ENCODE assay signal across 15 cellular contexts in genomic region chr11:367956-368413, GRCh38. TPM values are rescaled to one million over a fixed set of nuclear protein-coding genes. Genes with fewer than 3 reads are reported as not detected.
A peak's percentile ranks its signal among the peaks of the same experiment; 100 is the strongest.
DNase-seq lines count a peak whose midpoint lies in the region; ATAC-seq and TF ChIP-seq lines count a peak whose summit lies in the region.
"Had no signal": no experiment of that assay in that cellular context is flagged by ENCODE, and none has a peak within 500 bp of the region (broad histone marks: within the 10 kb centered on the region; RNA-seq: fewer than 3 reads in every experiment).

No MANE protein-coding gene starts in this region.

- H3K4me3 Mint-ChIP-seq in activated CD4-positive, alpha-beta memory T cell treated with anti-CD3 and anti-CD28 coated beads for 36 hours: peak overlapping the region; percentile 65
- no peak overlapping the region for H3K4me3 Mint-ChIP-seq in activated CD4-positive, alpha-beta memory T cell treated with anti-CD3 and anti-CD28 coated beads, Interleukin-2, amount 10 ng/mL, durations not matched to agents 7 days and 5 days
- H3K4me3 Mint-ChIP-seq in endothelial cell (ENCODE audit: unreplicated experiment): peak overlapping the region; percentile 63
- H3K4me3 Mint-ChIP-seq: activated CD8-positive, alpha-beta memory T cell treated with anti-CD3 and anti-CD28 coated beads, Interleukin-2, amount 10 ng/mL, durations not matched to agents 7 days and 5 days had no signal

- peaks cover 36% of the 10 kb centered on the region for H3K27me3 Mint-ChIP-seq in activated CD4-positive, alpha-beta memory T cell treated with anti-CD3 and anti-CD28 coated beads for 36 hours
- H3K27me3 Mint-ChIP-seq in activated CD4-positive, alpha-beta memory T cell treated with anti-CD3 and anti-CD28 coated beads, Interleukin-2, amount 10 ng/mL, durations not matched to agents 7 days and 5 days: peaks cover 50% of the 10 kb centered on the region
- peaks cover 22% of the 10 kb centered on the region for H3K27me3 Mint-ChIP-seq in endothelial cell (ENCODE audit: unreplicated experiment)

- H3K9ac ChIP-seq in NT2/D1 (ENCODE audit: insufficient read length, low read depth): peak overlapping the region; percentile 70
- no peak overlapping the region for H3K9ac ChIP-seq in parathyroid adenoma

- H3K4me1 ChIP-seq in NT2/D1 (ENCODE audit: insufficient read depth, insufficient read length) (peaks cover 28% of the 10 kb centered on the region), parathyroid adenoma (no peaks in the 10 kb centered on the region)

- no peaks in the 10 kb centered on the region for H3K9me3 Mint-ChIP-seq in activated CD4-positive, alpha-beta memory T cell treated with anti-CD3 and anti-CD28 coated beads for 36 hours
- no peaks in the 10 kb centered on the region for H3K9me3 Mint-ChIP-seq in activated CD4-positive, alpha-beta memory T cell treated with anti-CD3 and anti-CD28 coated beads, Interleukin-2, amount 10 ng/mL, durations not matched to agents 7 days and 5 days
- no peaks in the 10 kb centered on the region for H3K9me3 Mint-ChIP-seq in endothelial cell (ENCODE audit: unreplicated experiment)

- DNase-seq in activated CD4-positive, alpha-beta memory T cell treated with anti-CD3 and anti-CD28 coated beads for 36 hours: no peak
- DNase-seq in activated CD4-positive, alpha-beta memory T cell treated with anti-CD3 and anti-CD28 coated beads, Interleukin-2, amount 10 ng/mL, durations not matched to agents 7 days and 5 days: no peak
- DNase-seq in NT2/D1 (ENCODE audit: low read depth, low spot score) (no peak), endothelial cell (ENCODE audit: low spot score) (no peak), NCI-H69 (lab: John Stamatoyannopoulos, UW) (no peak)
- DNase-seq in activated CD8-positive, alpha-beta memory T cell treated with anti-CD3 and anti-CD28 coated beads, Interleukin-2, amount 50 U/mL, for 48 hours: no peak
- DNase-seq: activated CD8-positive, alpha-beta memory T cell treated with anti-CD3 and anti-CD28 coated beads, Interleukin-2, amount 10 ng/mL, durations not matched to agents 7 days and 5 days; NCI-H226; occipital lobe; Peyer's patch; T-helper 9 cell had no signal

- H3K27me3 ChIP-seq in NT2/D1 (ENCODE audit: insufficient read depth, insufficient read length) (peaks cover 7% of the 10 kb centered on the region), parathyroid adenoma (ENCODE audit: control insufficient read depth, insufficient read depth, low read length) (no peaks in the 10 kb centered on the region)

- no peak overlapping the region for H3K27ac ChIP-seq in parathyroid adenoma
- H3K27ac ChIP-seq: Peyer's patch had no signal

- H3K4me3 ChIP-seq in NT2/D1 (ENCODE audit: insufficient read length, low read depth) (no peak overlapping the region), parathyroid adenoma (ENCODE audit: low read depth, low read length) (no peak overlapping the region)
- H3K4me3 ChIP-seq: GM12878 had no signal

- H3K36me3 Mint-ChIP-seq in activated CD4-positive, alpha-beta memory T cell treated with anti-CD3 and anti-CD28 coated beads for 36 hours: peaks cover 1% of the 10 kb centered on the region
- peaks cover 2% of the 10 kb centered on the region for H3K36me3 Mint-ChIP-seq in activated CD4-positive, alpha-beta memory T cell treated with anti-CD3 and anti-CD28 coated beads, Interleukin-2, amount 10 ng/mL, durations not matched to agents 7 days and 5 days (ENCODE audit: low read depth)
- H3K36me3 Mint-ChIP-seq in endothelial cell (ENCODE audit: low read depth, unreplicated experiment): no peaks in the 10 kb centered on the region
- H3K36me3 Mint-ChIP-seq: activated CD8-positive, alpha-beta memory T cell treated with anti-CD3 and anti-CD28 coated beads, Interleukin-2, amount 10 ng/mL, durations not matched to agents 7 days and 5 days had no signal

- H2AFZ ChIP-seq in parathyroid adenoma: peak overlapping the region; percentile 51

- intact Hi-C loops in activated CD4-positive, alpha-beta memory T cell treated with anti-CD3 and anti-CD28 coated beads for 36 hours (cut with micrococcal nuclease): no loop called here

- peaks cover 5% of the 10 kb centered on the region; the same call in 1 of the 2 replicates for H3K9me3 ChIP-seq in NT2/D1 (ENCODE audit: insufficient read depth, low read length)
- no peaks in the 10 kb centered on the region for H3K9me3 ChIP-seq in parathyroid adenoma (ENCODE audit: control insufficient read depth, low read length)
- H3K9me3 ChIP-seq: gastroesophageal sphincter, Peyer's patch had no signal

- TF ChIP-seq CTCF in endothelial cell (IDR thresholded peaks at IDR 0.05; ENCODE audit: unreplicated experiment): no peak
- no peak for TF ChIP-seq CTCF in parathyroid adenoma (IDR thresholded peaks at IDR 0.05)

- no peaks in the 10 kb centered on the region for H3K79me2 ChIP-seq in parathyroid adenoma

- no peak for ATAC-seq in GM18519 (IDR thresholded peaks at IDR 0.05; ENCODE audit: low FRiP score, unreplicated experiment)
- ATAC-seq: activated CD8-positive, alpha-beta memory T cell treated with anti-CD3 and anti-CD28 coated beads, Interleukin-2, amount 10 ng/mL, durations not matched to agents 7 days and 5 days; GM12878 had no signal

- peaks cover 11% of the 10 kb centered on the region for H3K4me1 Mint-ChIP-seq in activated CD4-positive, alpha-beta memory T cell treated with anti-CD3 and anti-CD28 coated beads for 36 hours (ENCODE audit: low read depth)
- peaks cover 6% of the 10 kb centered on the region for H3K4me1 Mint-ChIP-seq in activated CD4-positive, alpha-beta memory T cell treated with anti-CD3 and anti-CD28 coated beads, Interleukin-2, amount 10 ng/mL, durations not matched to agents 7 days and 5 days
- H3K4me1 Mint-ChIP-seq in endothelial cell (ENCODE audit: unreplicated experiment): peaks cover 10% of the 10 kb centered on the region

- H3K36me3 ChIP-seq in NT2/D1 (ENCODE audit: insufficient read depth, insufficient read length, low read length): peaks cover 10% of the 10 kb centered on the region
- no peaks in the 10 kb centered on the region for H3K36me3 ChIP-seq in parathyroid adenoma (ENCODE audit: control insufficient read depth, insufficient read depth, low read length)
- H3K36me3 ChIP-seq: gastroesophageal sphincter, Peyer's patch had no signal

- H3K4me2 ChIP-seq in parathyroid adenoma (ENCODE audit: low read length): no peak overlapping the region

- POLR2A ChIA-PET in activated CD4-positive, alpha-beta memory T cell treated with anti-CD3 and anti-CD28 coated beads for 36 hours (lab: Charles Lee): interaction anchor here (0.6 kb wide), 1 partner anchor 161 kb away, joined by 3 read pairs; the partner anchor contains the start of genes BET1L and RIC8A
- POLR2A ChIA-PET in activated CD4-positive, alpha-beta memory T cell treated with anti-CD3 and anti-CD28 coated beads, Interleukin-2, amount 10 ng/mL, durations not matched to agents 7 days and 5 days (lab: Charles Lee): no interaction called here

- no peak overlapping the region for H3K27ac Mint-ChIP-seq in activated CD4-positive, alpha-beta memory T cell treated with anti-CD3 and anti-CD28 coated beads for 36 hours
- no peak overlapping the region for H3K27ac Mint-ChIP-seq in activated CD4-positive, alpha-beta memory T cell treated with anti-CD3 and anti-CD28 coated beads, Interleukin-2, amount 10 ng/mL, durations not matched to agents 7 days and 5 days
- H3K27ac Mint-ChIP-seq in endothelial cell (ENCODE audit: unreplicated experiment): no peak overlapping the region

- CTCF ChIA-PET in activated CD4-positive, alpha-beta memory T cell treated with anti-CD3 and anti-CD28 coated beads for 36 hours (lab: Charles Lee): interaction anchor here (1.3 kb wide), 1 partner anchor 117 kb away, joined by 5 read pairs; no protein-coding TSS in a partner anchor
- CTCF ChIA-PET in activated CD4-positive, alpha-beta memory T cell treated with anti-CD3 and anti-CD28 coated beads, Interleukin-2, amount 10 ng/mL, durations not matched to agents 7 days and 5 days (lab: Charles Lee): interaction anchor here (1.3 kb wide), 1 partner anchor 48 kb away, joined by 4 read pairs; no protein-coding TSS in a partner anchor

RNA-seq across cellular contexts. Expression of gene B4GALNT4, which starts 1.3 kb away (rescaled TPM):
- 1 to 10 TPM; 2.1 to 4.0 TPM for total RNA-seq in activated CD4-positive, alpha-beta memory T cell treated with anti-CD3 and anti-CD28 coated beads for 36 hours
- total RNA-seq in activated CD4-positive, alpha-beta memory T cell treated with anti-CD3 and anti-CD28 coated beads, Interleukin-2, amount 10 ng/mL, durations not matched to agents 7 days and 5 days: under 1 TPM; 0.23 to 0.53 TPM
- total RNA-seq in endothelial cell (ENCODE audit: unreplicated experiment): 14.9 TPM

RNA-seq across cellular contexts. Expression of gene PKP3, which starts 26.0 kb away (rescaled TPM):
- total RNA-seq in activated CD4-positive, alpha-beta memory T cell treated with anti-CD3 and anti-CD28 coated beads for 36 hours: under 1 TPM in 1 of 2 experiments, not detected in 1; 0.40 TPM
- not detected for total RNA-seq in activated CD4-positive, alpha-beta memory T cell treated with anti-CD3 and anti-CD28 coated beads, Interleukin-2, amount 10 ng/mL, durations not matched to agents 7 days and 5 days
- 0.49 TPM for total RNA-seq in endothelial cell (ENCODE audit: unreplicated experiment)

RNA-seq across cellular contexts. Expression of gene SIGIRR, which starts 46.8 kb away (rescaled TPM):
- total RNA-seq in activated CD4-positive, alpha-beta memory T cell treated with anti-CD3 and anti-CD28 coated beads for 36 hours: 10 to 100 TPM; 55.0 to 57.2 TPM
- 100 to 1,000 TPM; 170 to 178 TPM for total RNA-seq in activated CD4-positive, alpha-beta memory T cell treated with anti-CD3 and anti-CD28 coated beads, Interleukin-2, amount 10 ng/mL, durations not matched to agents 7 days and 5 days
- total RNA-seq in endothelial cell (ENCODE audit: unreplicated experiment): 18.7 TPM

RNA-seq across cellular contexts. Expression of gene IFITM3, which starts 47.3 kb away (rescaled TPM):
- total RNA-seq in activated CD4-positive, alpha-beta memory T cell treated with anti-CD3 and anti-CD28 coated beads for 36 hours: 10 to 100 TPM; 25.6 TPM
- total RNA-seq in activated CD4-positive, alpha-beta memory T cell treated with anti-CD3 and anti-CD28 coated beads, Interleukin-2, amount 10 ng/mL, durations not matched to agents 7 days and 5 days: 10 to 100 TPM; 52.3 to 58.8 TPM
- total RNA-seq in endothelial cell (ENCODE audit: unreplicated experiment): 446 TPM

RNA-seq across cellular contexts. Expression of gene IFITM1, which starts 54.1 kb away (rescaled TPM):
- total RNA-seq in activated CD4-positive, alpha-beta memory T cell treated with anti-CD3 and anti-CD28 coated beads for 36 hours: 100 to 1,000 TPM; 195 to 200 TPM
- total RNA-seq in activated CD4-positive, alpha-beta memory T cell treated with anti-CD3 and anti-CD28 coated beads, Interleukin-2, amount 10 ng/mL, durations not matched to agents 7 days and 5 days: 1,000 to 10,000 TPM; 1,010 to 1,055 TPM
- 23.4 TPM for total RNA-seq in endothelial cell (ENCODE audit: unreplicated experiment)
